In genomic region chr16:50606431-50607050, GRCh38 we compare ENCODE assay signal across 20 cellular contexts. TPM values are rescaled to one million over a fixed set of nuclear protein-coding genes. Genes with fewer than 3 reads are reported as not detected.
DNase-seq lines count a peak whose midpoint lies in the region; ATAC-seq, FAIRE-seq and TF ChIP-seq lines count a peak whose summit lies in the region.
"Had no signal": no experiment of that assay in that cellular context is flagged by ENCODE, and none has a peak within 500 bp of the region (broad histone marks: within the 10 kb centered on the region; RNA-seq: fewer than 3 reads in every experiment).

No MANE protein-coding gene starts in this region.

- in situ Hi-C loops in transverse colon (cut with MboI; ENCODE audit: low pct_ligation_motif_present in 1 of 4, low pct_unique_long_range_greater_than_20kb in 1 of 4, low sequenced_read_pairs in 3 of 4), result no loop called here

- WGBS in esophagus muscularis mucosa, result 70% methylated on average over 10 of the region's 17 CpGs
- 76 to 84% methylated on average over 11 to 17 of the region's 17 CpGs for WGBS in transverse colon (ENCODE audit: low coverage in 1 of 2), 2 donors
- WGBS in small intestine, 3 donors, result 83 to 91% (median 86%) methylated on average over 17 of the region's 17 CpGs

- no peak for TF ChIP-seq EP300 in esophagus muscularis mucosa (IDR thresholded peaks at IDR 0.05)
- TF ChIP-seq EP300 in transverse colon (IDR thresholded peaks at IDR 0.05; ENCODE audit: low read depth), result no peak

- TF ChIP-seq POLR2A in esophagus muscularis mucosa (IDR thresholded peaks at IDR 0.05; ENCODE audit: low read depth) (no peak), transverse colon (IDR thresholded peaks at IDR 0.05) (no peak)

- H3K27me3 Mint-ChIP-seq in T-cell (no peaks in the 10 kb centered on the region), neural crest cell (ENCODE audit: low read depth) (no peaks in the 10 kb centered on the region)

- DNase-seq in T-cell (no peak), esophagus muscularis mucosa (ENCODE audit: extremely low spot score) (no peak), neural crest cell (ENCODE audit: low read depth, low spot score) (no peak), transverse colon (no peak), small intestine (no peak), NCI-H2171 (lab: John Stamatoyannopoulos, UW) (no peak), upper lobe of right lung (no peak)
- DNase-seq: BE2C; CD8-positive, alpha-beta T cell; GF-D8; GOT3; MG63; NCI-H1092 treated with DMSO at 0.1 percent for 48 hours; NCI-H187 treated with DMSO at 0.1 percent for 48 hours; NCI-H524 treated with DMSO at 0.1 percent for 48 hours; NK-92 treated with Interleukin-12 subunit alpha and Interleukin-12 subunit beta, amount 100 ng/mL, for 24 hours; OCI-M1; RPMI8226; SJCRH30 had no signal

- H3K9me3 ChIP-seq in esophagus muscularis mucosa (no peaks in the 10 kb centered on the region), transverse colon (no peaks in the 10 kb centered on the region), small intestine (ENCODE audit: control insufficient read depth, low read depth) (no peaks in the 10 kb centered on the region), upper lobe of right lung (no peaks in the 10 kb centered on the region)
- H3K9me3 ChIP-seq: BE2C, MG63, SJCRH30 had no signal

- H3K4me1 ChIP-seq in esophagus muscularis mucosa (peaks cover 38 to 100% (median 98%) of the 10 kb centered on the region in 4 donors), transverse colon (peaks cover 27 to 50% (median 33%) of the 10 kb centered on the region in 4 donors), small intestine (ENCODE audit: control insufficient read depth in 2 of 2, insufficient read depth in 1 of 2, low read depth in 1 of 2, low read length in 1 of 2) (peaks cover 0 to 1% of the 10 kb centered on the region in 2 donors), upper lobe of right lung (peaks cover 20% of the 10 kb centered on the region)
- H3K4me1 ChIP-seq: BE2C, SJCRH30 had no signal

- H3K27ac Mint-ChIP-seq in T-cell (peak overlapping the region; percentile 7 to 28), neural crest cell (ENCODE audit: unreplicated experiment) (peak overlapping the region; percentile 50)
- H3K27ac Mint-ChIP-seq: CD8-positive, alpha-beta T cell had no signal

- CTCF ChIA-PET in T-cell (lab: Charles Lee), result no interaction called here

- H3K4me3 Mint-ChIP-seq in T-cell, result no peak overlapping the region
- H3K4me3 Mint-ChIP-seq in neural crest cell, result peak overlapping the region; percentile 7
- H3K4me3 Mint-ChIP-seq: CD8-positive, alpha-beta T cell had no signal

- TF ChIP-seq CTCF in esophagus muscularis mucosa (IDR thresholded peaks at IDR 0.05), result no peak
- TF ChIP-seq CTCF in neural crest cell (conservative IDR thresholded peaks at IDR 0.05), result no peak
- TF ChIP-seq CTCF in transverse colon (IDR thresholded peaks at IDR 0.05), result no peak
- TF ChIP-seq CTCF in upper lobe of right lung (IDR thresholded peaks at IDR 0.05), result no peak

- ATAC-seq in T-cell (replicated peaks in 1 of 4), result no peak
- ATAC-seq in upper lobe of right lung, result no peak
- ATAC-seq: CD8-positive, alpha-beta T cell had no signal

- POLR2A ChIA-PET in T-cell (lab: Charles Lee), result no interaction called here

- intact Hi-C loops in esophagus muscularis mucosa (cut with DNase I), result no loop called here
- intact Hi-C loops in transverse colon (cut with DNase I; ENCODE audit: low total_unique reads), result no loop called here
- intact Hi-C loops in upper lobe of right lung (cut with DNase I), result no loop called here

- H3K4me3 ChIP-seq in esophagus muscularis mucosa, result no peak overlapping the region
- no peak overlapping the region for H3K4me3 ChIP-seq in transverse colon
- no peak overlapping the region for H3K4me3 ChIP-seq in small intestine (ENCODE audit: low read depth in 1 of 2, low read length in 2 of 2)
- no peak overlapping the region for H3K4me3 ChIP-seq in upper lobe of right lung
- H3K4me3 ChIP-seq: MG63, SJCRH30 had no signal

- FAIRE-seq in small intestine (lab: Jason Lieb, UNC), result no peak

- no peaks in the 10 kb centered on the region for H3K36me3 ChIP-seq in esophagus muscularis mucosa
- H3K36me3 ChIP-seq in transverse colon, result no peaks in the 10 kb centered on the region
- H3K36me3 ChIP-seq in small intestine (ENCODE audit: control insufficient read depth in 2 of 2, insufficient read depth in 2 of 2, low read length in 2 of 2), result no peaks in the 10 kb centered on the region
- H3K36me3 ChIP-seq in upper lobe of right lung, result no peaks in the 10 kb centered on the region
- H3K36me3 ChIP-seq: BE2C, MG63, SJCRH30 had no signal

- peaks cover 32 to 41% (median 36%) of the 10 kb centered on the region in 3 donors for H3K4me1 Mint-ChIP-seq in T-cell
- H3K4me1 Mint-ChIP-seq in neural crest cell, result peaks cover 39% of the 10 kb centered on the region

- H3K27ac ChIP-seq in esophagus muscularis mucosa (replicated peaks in 1 of 4) (peak overlapping the region; percentile 85 to 92 (median 88)), transverse colon (peak overlapping the region; percentile 12 to 86 (median 80)), small intestine (ENCODE audit: low read depth in 1 of 2, low read length in 1 of 2) (no peak overlapping the region), upper lobe of right lung (no peak overlapping the region)
- H3K27ac ChIP-seq: SJCRH30 had no signal

- H3K36me3 Mint-ChIP-seq in T-cell (peaks cover 6% of the 10 kb centered on the region), neural crest cell (ENCODE audit: low read depth) (peaks cover under 1% of the 10 kb centered on the region)

- H3K9me3 Mint-ChIP-seq in T-cell (no peaks in the 10 kb centered on the region), neural crest cell (no peaks in the 10 kb centered on the region)
- H3K9me3 Mint-ChIP-seq: CD8-positive, alpha-beta T cell had no signal

- H3K27me3 ChIP-seq in esophagus muscularis mucosa, result no peaks in the 10 kb centered on the region
- H3K27me3 ChIP-seq in transverse colon, result no peaks in the 10 kb centered on the region
- no peaks in the 10 kb centered on the region for H3K27me3 ChIP-seq in small intestine (ENCODE audit: control insufficient read depth in 2 of 2, insufficient read depth in 2 of 2, low read length in 2 of 2)
- H3K27me3 ChIP-seq in upper lobe of right lung, result no peaks in the 10 kb centered on the region
- H3K27me3 ChIP-seq: BE2C, MG63 had no signal

RNA-seq across cellular contexts. Expression of gene NKD1, which starts 58.3 kb away (rescaled TPM):
- total RNA-seq in T-cell (10 to 100 TPM in 3 of 5 donors, 1 to 10 TPM in 2; 5.5 to 22.2 (median 15.8) TPM), esophagus muscularis mucosa (10 to 100 TPM; 37.1 to 87.8 (median 54.1) TPM), neural crest cell (49.8 and 54.7 TPM in 2 replicates), transverse colon (10 to 100 TPM in 1 of 4 donors, 1 to 10 TPM in 3; 1.7 to 98.1 (median 2.5) TPM), upper lobe of right lung (47.2 TPM)
- 1 to 10 TPM in 1 of 3 donors, under 1 TPM in 2; 0.22 to 2.9 (median 0.27) TPM for polyA plus RNA-seq in small intestine
- polyA plus RNA-seq: AG04450 had no signal

Comparison
In these comparisons a context has a peak if more than half of its experiments do, and no peak if none do; other contexts are left out.
1. H3K27ac ChIP-seq: peak in esophagus muscularis mucosa (4 of 4) and transverse colon (4 of 4); none in small intestine (0 of 2) and upper lobe of right lung (single experiment).